ENCODE assay signal across 17 cellular contexts in the genomic region with DNA sequence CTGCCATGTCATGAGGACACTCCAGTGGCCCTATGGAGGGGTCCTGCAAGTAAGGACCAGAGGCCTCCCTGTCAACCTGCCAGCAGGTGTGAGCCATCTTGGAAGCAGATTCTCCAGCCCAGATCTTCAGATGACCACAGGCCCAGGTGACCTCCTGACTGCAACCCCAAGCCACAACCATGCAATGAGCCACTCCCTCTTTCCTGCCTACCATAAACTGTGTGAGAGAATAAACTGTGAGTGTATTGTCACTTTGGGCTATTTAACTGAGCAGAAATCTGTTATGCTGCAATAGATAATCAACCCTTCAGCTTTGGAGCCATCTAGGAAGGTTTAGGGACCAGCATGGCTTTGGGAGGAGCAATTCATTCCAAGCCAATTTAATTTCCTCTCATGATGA.
"Had no signal": no experiment of that assay in that cellular context is flagged by ENCODE, and none has a peak within 500 bp of the region (broad histone marks: within the 10 kb centered on the region; RNA-seq: fewer than 3 reads in every experiment).

No MANE protein-coding gene starts in this region.

- H3K9me3 Mint-ChIP-seq: natural killer cell had no signal

- H3K36me3 Mint-ChIP-seq: mesothelial cell of epicardium, natural killer cell had no signal

- H3K4me3 Mint-ChIP-seq: activated B cell treated with CpG ODN at 0.5 μM for 24 hours; activated naive CD8-positive, alpha-beta T cell treated with anti-CD3 and anti-CD28 coated beads, Interleukin-2, amount 50 U/mL, for 24 hours; mesothelial cell of epicardium; natural killer cell; stimulated activated naive CD8-positive, alpha-beta T cell treated with anti-CD3 and anti-CD28 coated beads, Interleukin-15, amount 100 ng/mL, for 72 hours had no signal

- H3K27me3 Mint-ChIP-seq: activated naive CD8-positive, alpha-beta T cell treated with anti-CD3 and anti-CD28 coated beads, Interleukin-2, amount 50 U/mL, for 24 hours; stimulated activated naive CD8-positive, alpha-beta T cell treated with anti-CD3 and anti-CD28 coated beads, Interleukin-15, amount 100 ng/mL, for 72 hours had no signal

- DNase-seq: activated B cell treated with CpG ODN at 0.5 μM for 24 hours; activated CD4-positive, alpha-beta T cell treated with anti-CD3 and anti-CD28 coated beads for 48 hours; activated CD8-positive, alpha-beta memory T cell treated with anti-CD3 and anti-CD28 coated beads, Interleukin-2, amount 50 U/mL, for 4 hours; activated naive CD4-positive, alpha-beta T cell; activated naive CD8-positive, alpha-beta T cell treated with anti-CD3 and anti-CD28 coated beads, Interleukin-2, amount 50 U/mL, for 24 hours; cortex of kidney; head of caudate nucleus; hypothalamus; left ventricle myocardium superior; mammary epithelial cell; natural killer cell; SK-N-SH; stimulated activated CD4-positive, alpha-beta T cell treated with anti-CD3 and anti-CD28 coated beads, Interleukin-4, amount 100 ng/mL, for 1 hour; stimulated activated naive CD8-positive, alpha-beta T cell treated with anti-CD3 and anti-CD28 coated beads, Interleukin-15, amount 100 ng/mL, for 72 hours; T1000 had no signal

- ATAC-seq: activated naive CD8-positive, alpha-beta T cell treated with anti-CD3 and anti-CD28 coated beads, Interleukin-2, amount 50 U/mL, for 24 hours; gastroesophageal sphincter; left ventricle myocardium superior; natural killer cell; stimulated activated naive CD8-positive, alpha-beta T cell treated with anti-CD3 and anti-CD28 coated beads, Interleukin-15, amount 100 ng/mL, for 72 hours had no signal

- H3K27ac Mint-ChIP-seq: activated B cell treated with CpG ODN at 0.5 μM for 24 hours; activated naive CD8-positive, alpha-beta T cell treated with anti-CD3 and anti-CD28 coated beads, Interleukin-2, amount 50 U/mL, for 24 hours; mesothelial cell of epicardium; stimulated activated naive CD8-positive, alpha-beta T cell treated with anti-CD3 and anti-CD28 coated beads, Interleukin-15, amount 100 ng/mL, for 72 hours had no signal
